In genomic region chr5:337565-338130, GRCh38 we compare ENCODE assay signal across 1 cellular context.
TF ChIP-seq lines count a peak whose summit lies in the region.

No MANE protein-coding gene starts in this region.

TF ChIP-seq in GM12878, 131 proteins besides CTCF, POLR2A, EP300 and RAD21:
- TF ChIP-seq, protein P1, sequence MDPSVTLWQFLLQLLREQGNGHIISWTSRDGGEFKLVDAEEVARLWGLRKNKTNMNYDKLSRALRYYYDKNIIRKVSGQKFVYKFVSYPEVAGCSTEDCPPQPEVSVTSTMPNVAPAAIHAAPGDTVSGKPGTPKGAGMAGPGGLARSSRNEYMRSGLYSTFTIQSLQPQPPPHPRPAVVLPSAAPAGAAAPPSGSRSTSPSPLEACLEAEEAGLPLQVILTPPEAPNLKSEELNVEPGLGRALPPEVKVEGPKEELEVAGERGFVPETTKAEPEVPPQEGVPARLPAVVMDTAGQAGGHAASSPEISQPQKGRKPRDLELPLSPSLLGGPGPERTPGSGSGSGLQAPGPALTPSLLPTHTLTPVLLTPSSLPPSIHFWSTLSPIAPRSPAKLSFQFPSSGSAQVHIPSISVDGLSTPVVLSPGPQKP (IDR thresholded peaks at IDR 0.05; ENCODE audit: low read depth, low read length) = no peak
- no peak for TF ChIP-seq SPI1 (IDR thresholded peaks at IDR 0.05; ENCODE audit: borderline replicate concordance, insufficient read depth, low read depth, low read length)
- no peak for TF ChIP-seq ZBTB33 (IDR thresholded peaks at IDR 0.05)
- no peak for TF ChIP-seq TARDBP (IDR thresholded peaks at IDR 0.05; ENCODE audit: borderline replicate concordance)
- TF ChIP-seq, protein P2, sequence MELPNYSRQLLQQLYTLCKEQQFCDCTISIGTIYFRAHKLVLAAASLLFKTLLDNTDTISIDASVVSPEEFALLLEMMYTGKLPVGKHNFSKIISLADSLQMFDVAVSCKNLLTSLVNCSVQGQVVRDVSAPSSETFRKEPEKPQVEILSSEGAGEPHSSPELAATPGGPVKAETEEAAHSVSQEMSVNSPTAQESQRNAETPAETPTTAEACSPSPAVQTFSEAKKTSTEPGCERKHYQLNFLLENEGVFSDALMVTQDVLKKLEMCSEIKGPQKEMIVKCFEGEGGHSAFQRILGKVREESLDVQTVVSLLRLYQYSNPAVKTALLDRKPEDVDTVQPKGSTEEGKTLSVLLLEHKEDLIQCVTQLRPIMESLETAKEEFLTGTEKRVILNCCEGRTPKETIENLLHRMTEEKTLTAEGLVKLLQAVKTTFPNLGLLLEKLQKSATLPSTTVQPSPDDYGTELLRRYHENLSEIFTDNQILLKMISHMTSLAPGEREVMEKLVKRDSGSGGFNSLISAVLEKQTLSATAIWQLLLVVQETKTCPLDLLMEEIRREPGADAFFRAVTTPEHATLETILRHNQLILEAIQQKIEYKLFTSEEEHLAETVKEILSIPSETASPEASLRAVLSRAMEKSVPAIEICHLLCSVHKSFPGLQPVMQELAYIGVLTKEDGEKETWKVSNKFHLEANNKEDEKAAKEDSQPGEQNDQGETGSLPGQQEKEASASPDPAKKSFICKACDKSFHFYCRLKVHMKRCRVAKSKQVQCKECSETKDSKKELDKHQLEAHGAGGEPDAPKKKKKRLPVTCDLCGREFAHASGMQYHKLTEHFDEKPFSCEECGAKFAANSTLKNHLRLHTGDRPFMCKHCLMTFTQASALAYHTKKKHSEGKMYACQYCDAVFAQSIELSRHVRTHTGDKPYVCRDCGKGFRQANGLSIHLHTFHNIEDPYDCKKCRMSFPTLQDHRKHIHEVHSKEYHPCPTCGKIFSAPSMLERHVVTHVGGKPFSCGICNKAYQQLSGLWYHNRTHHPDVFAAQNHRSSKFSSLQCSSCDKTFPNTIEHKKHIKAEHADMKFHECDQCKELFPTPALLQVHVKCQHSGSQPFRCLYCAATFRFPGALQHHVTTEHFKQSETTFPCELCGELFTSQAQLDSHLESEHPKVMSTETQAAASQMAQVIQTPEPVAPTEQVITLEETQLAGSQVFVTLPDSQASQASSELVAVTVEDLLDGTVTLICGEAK (IDR thresholded peaks at IDR 0.05; ENCODE audit: borderline replicate concordance) = peak; percentile 52; the same call in 1 of the 2 replicates
TF ChIP-seq in GM12878: peak in this region for 1.
